ENCODE assay signal across 13 cellular contexts in the genomic region with DNA sequence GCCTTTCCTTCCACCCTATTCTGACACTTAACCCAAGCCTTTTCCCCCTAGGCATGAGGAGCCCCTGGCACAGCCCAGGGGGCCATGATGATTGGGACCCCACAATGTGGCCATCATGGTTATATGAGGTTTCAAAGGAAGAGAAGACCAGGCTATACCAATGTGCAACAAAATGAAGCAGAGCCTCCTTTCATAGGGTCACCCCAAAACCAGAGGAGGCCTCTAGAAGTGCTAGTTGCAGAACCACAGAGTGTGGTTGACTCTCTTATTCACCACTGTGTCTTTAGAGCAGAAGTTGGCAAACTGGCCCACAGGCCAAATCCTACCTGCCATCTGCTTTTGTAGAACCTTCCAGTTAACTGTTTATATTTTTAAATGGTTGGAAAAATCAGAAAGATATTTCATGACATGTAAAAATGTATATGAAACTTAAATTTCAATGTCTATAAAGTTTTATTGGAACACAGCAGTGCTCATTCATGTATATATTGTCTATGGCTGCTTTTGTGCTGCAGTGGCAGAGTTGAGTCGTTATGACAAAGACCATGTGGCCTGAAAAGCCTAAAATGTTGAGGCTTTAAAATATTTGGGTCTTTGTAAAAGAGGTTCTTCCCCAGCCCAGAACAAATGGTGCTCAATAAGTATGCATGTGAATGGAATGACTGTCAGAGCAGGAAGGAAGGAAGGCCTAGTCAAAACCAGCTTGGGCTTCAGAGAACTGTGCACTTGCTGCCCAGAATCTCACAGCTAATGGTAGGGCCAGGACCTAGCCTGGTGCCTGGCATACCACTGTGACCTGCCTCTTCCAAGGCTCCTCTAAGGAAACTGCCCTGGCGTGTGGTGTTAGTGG. TPM values are rescaled to one million over a fixed set of nuclear protein-coding genes. Genes with fewer than 3 reads are reported as not detected.
DNase-seq lines count a peak whose midpoint lies in the region; ATAC-seq and TF ChIP-seq lines count a peak whose summit lies in the region.
"Had no signal": no experiment of that assay in that cellular context is flagged by ENCODE, and none has a peak within 500 bp of the region (broad histone marks: within the 10 kb centered on the region; RNA-seq: fewer than 3 reads in every experiment).

No MANE protein-coding gene starts in this region.

- WGBS in tibial nerve, 2 donors, result 74 to 76% methylated on average over 2 of the region's 2 CpGs

- TF ChIP-seq EP300 in tibial nerve (IDR thresholded peaks at IDR 0.05), result no peak

- no peak for ATAC-seq in HG02588 (IDR thresholded peaks at IDR 0.05; ENCODE audit: unreplicated experiment)
- ATAC-seq: esophagus mucosa, SK-N-SH treated with all-trans-retinoic acid at 6 μM for 48 hours had no signal

- no peaks in the 10 kb centered on the region for H3K9me3 Mint-ChIP-seq in activated naive CD4-positive, alpha-beta T cell treated with anti-CD3 and anti-CD28 coated beads, Interleukin-2, amount 10 ng/mL, durations not matched to agents 7 days and 5 days
- no peaks in the 10 kb centered on the region for H3K9me3 Mint-ChIP-seq in activated T-helper 1 cell treated with anti-CD3 and anti-CD28 coated beads, Interleukin-12 subunit alpha, Interleukin-12 subunit beta, Interleukin-2, Interleukin-4 antibody, amounts not matched to agents 30 ng/mL and 10 ng/mL and 1 ng/mL, durations not matched to agents 14 hours and 24 hours and 36 hours
- no peaks in the 10 kb centered on the region for H3K9me3 Mint-ChIP-seq in immature natural killer cell

- H3K27me3 Mint-ChIP-seq in activated naive CD4-positive, alpha-beta T cell treated with anti-CD3 and anti-CD28 coated beads, Interleukin-2, amount 10 ng/mL, durations not matched to agents 7 days and 5 days, result no peaks in the 10 kb centered on the region
- no peaks in the 10 kb centered on the region for H3K27me3 Mint-ChIP-seq in activated T-helper 1 cell treated with anti-CD3 and anti-CD28 coated beads, Interleukin-12 subunit alpha, Interleukin-12 subunit beta, Interleukin-2, Interleukin-4 antibody, amounts not matched to agents 30 ng/mL and 10 ng/mL and 1 ng/mL, durations not matched to agents 14 hours and 24 hours and 36 hours (ENCODE audit: insufficient read depth)
- peaks cover 0 to 6% (median 4%) of the 10 kb centered on the region in 3 donors for H3K27me3 Mint-ChIP-seq in immature natural killer cell (ENCODE audit: low read depth in 3 of 3)

- peak overlapping the region in 3 of 4 donors; percentile 49 to 76 (median 50) for H3K27ac ChIP-seq in tibial nerve
- H3K27ac ChIP-seq: HL-60 had no signal

- peaks cover 0 to 23% (median 0%) of the 10 kb centered on the region in 3 donors for H3K36me3 ChIP-seq in tibial nerve

- no peak overlapping the region for H3K4me3 ChIP-seq in tibial nerve

- no peaks in the 10 kb centered on the region for H3K9me3 ChIP-seq in tibial nerve

- no peak overlapping the region for H3K4me3 Mint-ChIP-seq in activated naive CD4-positive, alpha-beta T cell treated with anti-CD3 and anti-CD28 coated beads, Interleukin-2, amount 10 ng/mL, durations not matched to agents 7 days and 5 days
- peak overlapping the region; percentile 43 for H3K4me3 Mint-ChIP-seq in activated T-helper 1 cell treated with anti-CD3 and anti-CD28 coated beads, Interleukin-12 subunit alpha, Interleukin-12 subunit beta, Interleukin-2, Interleukin-4 antibody, amounts not matched to agents 30 ng/mL and 10 ng/mL and 1 ng/mL, durations not matched to agents 14 hours and 24 hours and 36 hours
- peak overlapping the region in 2 of 5 donors; percentile 19 to 45 for H3K4me3 Mint-ChIP-seq in immature natural killer cell

- peaks cover 3 to 89% (median 58%) of the 10 kb centered on the region in 4 donors for H3K4me1 ChIP-seq in tibial nerve

- no peak for DNase-seq in activated naive CD4-positive, alpha-beta T cell treated with anti-CD3 and anti-CD28 coated beads, Interleukin-2, amount 10 ng/mL, durations not matched to agents 7 days and 5 days
- DNase-seq in activated naive CD4-positive, alpha-beta T cell treated with anti-CD3 and anti-CD28 coated beads, Interleukin-2, amount 50 U/mL, for 16 hours, result no peak
- DNase-seq in activated T-helper 1 cell treated with anti-CD3 and anti-CD28 coated beads, Interleukin-12 subunit alpha, Interleukin-12 subunit beta, Interleukin-2, Interleukin-4 antibody, amounts not matched to agents 30 ng/mL and 10 ng/mL and 1 ng/mL, durations not matched to agents 14 hours and 24 hours and 36 hours (ENCODE audit: low spot score), result no peak
- no peak for DNase-seq in immature natural killer cell
- DNase-seq in tibial nerve (ENCODE audit: low spot score in 2 of 2), result no peak
- no peak for DNase-seq in NCI-H2107 treated with DMSO at 0.1 percent for 48 hours (lab: John Stamatoyannopoulos, UW; ENCODE audit: unreplicated experiment)
- no peak for DNase-seq in NCI-H510A treated with DMSO at 0.1 percent for 48 hours (lab: John Stamatoyannopoulos, UW)
- DNase-seq: DMS53; stimulated activated CD4-positive, alpha-beta T cell treated with anti-CD3 and anti-CD28 coated beads, Interleukin-15, amount 100 ng/mL, for 24 hours had no signal

- peaks cover 52% of the 10 kb centered on the region for H3K36me3 Mint-ChIP-seq in activated naive CD4-positive, alpha-beta T cell treated with anti-CD3 and anti-CD28 coated beads, Interleukin-2, amount 10 ng/mL, durations not matched to agents 7 days and 5 days
- peaks cover 50% of the 10 kb centered on the region for H3K36me3 Mint-ChIP-seq in activated T-helper 1 cell treated with anti-CD3 and anti-CD28 coated beads, Interleukin-12 subunit alpha, Interleukin-12 subunit beta, Interleukin-2, Interleukin-4 antibody, amounts not matched to agents 30 ng/mL and 10 ng/mL and 1 ng/mL, durations not matched to agents 14 hours and 24 hours and 36 hours (ENCODE audit: low read depth)
- H3K36me3 Mint-ChIP-seq in immature natural killer cell, result peaks cover 0 to 8% (median 3%) of the 10 kb centered on the region in 3 donors

- TF ChIP-seq CTCF in tibial nerve (IDR thresholded peaks at IDR 0.05), result no peak

- peak overlapping the region; percentile 52 for H3K27ac Mint-ChIP-seq in activated naive CD4-positive, alpha-beta T cell treated with anti-CD3 and anti-CD28 coated beads, Interleukin-2, amount 10 ng/mL, durations not matched to agents 7 days and 5 days
- peak overlapping the region; percentile 85 for H3K27ac Mint-ChIP-seq in activated T-helper 1 cell treated with anti-CD3 and anti-CD28 coated beads, Interleukin-12 subunit alpha, Interleukin-12 subunit beta, Interleukin-2, Interleukin-4 antibody, amounts not matched to agents 30 ng/mL and 10 ng/mL and 1 ng/mL, durations not matched to agents 14 hours and 24 hours and 36 hours
- H3K27ac Mint-ChIP-seq in immature natural killer cell, result peak overlapping the region; percentile 56 to 85 (median 76)

- H3K4me1 Mint-ChIP-seq in activated naive CD4-positive, alpha-beta T cell treated with anti-CD3 and anti-CD28 coated beads, Interleukin-2, amount 10 ng/mL, durations not matched to agents 7 days and 5 days, result peaks cover 71% of the 10 kb centered on the region
- H3K4me1 Mint-ChIP-seq in activated T-helper 1 cell treated with anti-CD3 and anti-CD28 coated beads, Interleukin-12 subunit alpha, Interleukin-12 subunit beta, Interleukin-2, Interleukin-4 antibody, amounts not matched to agents 30 ng/mL and 10 ng/mL and 1 ng/mL, durations not matched to agents 14 hours and 24 hours and 36 hours (ENCODE audit: low read depth), result peaks cover 87% of the 10 kb centered on the region
- peaks cover 92 to 100% of the 10 kb centered on the region in 2 donors for H3K4me1 Mint-ChIP-seq in immature natural killer cell

- TF ChIP-seq POLR2A in tibial nerve (IDR thresholded peaks at IDR 0.05), result no peak

- CTCF ChIA-PET in activated naive CD4-positive, alpha-beta T cell treated with anti-CD3 and anti-CD28 coated beads, Interleukin-2, amount 10 ng/mL, durations not matched to agents 7 days and 5 days (lab: Charles Lee), result interaction anchor here (1.2 to 1.3 kb wide), 2 partner anchors 12 to 44 kb away, joined by 3 to 4 read pairs; no protein-coding TSS in a partner anchor

- H3K27me3 ChIP-seq in tibial nerve, result no peaks in the 10 kb centered on the region

- intact Hi-C loops in activated T-helper 1 cell treated with anti-CD3 and anti-CD28 coated beads, Interleukin-12 subunit alpha, Interleukin-12 subunit beta, Interleukin-2, Interleukin-4 antibody, amounts not matched to agents 30 ng/mL and 10 ng/mL and 1 ng/mL, durations not matched to agents 14 hours and 24 hours and 36 hours (cut with micrococcal nuclease), result loop anchor here (1.0 kb wide), 4 partner anchors 11 to 25 kb away; no protein-coding TSS in a partner anchor

RNA-seq across cellular contexts. Expression of a gene that starts 49.2 kb away (rescaled TPM):
- 91.3 and 94.3 TPM in 2 replicates for total RNA-seq in activated T-helper 1 cell treated with anti-CD3 and anti-CD28 coated beads, Interleukin-12 subunit alpha, Interleukin-12 subunit beta, Interleukin-2, Interleukin-4 antibody, amounts not matched to agents 30 ng/mL and 10 ng/mL and 1 ng/mL, durations not matched to agents 14 hours and 24 hours and 36 hours
- polyA plus RNA-seq in immature natural killer cell, result 10 to 100 TPM; 13.0 to 24.1 (median 15.5) TPM
- 10 to 100 TPM; 54.4 to 66.3 (median 57.7) TPM for total RNA-seq in tibial nerve
